8 cellular contexts compared by ENCODE assay signal in genomic region chr17:77425791-77426641, GRCh38.
DNase-seq lines count a peak whose midpoint lies in the region; TF ChIP-seq lines count a peak whose summit lies in the region.

No MANE protein-coding gene starts in this region.

- TF ChIP-seq CTCF in Caco-2 (IDR thresholded peaks at IDR 0.05; ENCODE audit: insufficient read depth in 1 of 2, low read depth in 1 of 2, low read length in 1 of 2, severe bottlenecking in 1 of 2, unreplicated experiment in 1 of 2) (no peak), Peyer's patch (IDR thresholded peaks at IDR 0.05) (no peak), choroid plexus epithelial cell (conservative IDR thresholded peaks at IDR 0.05; ENCODE audit: low read depth, low read length) (no peak)

- POLR2A ChIA-PET in Caco-2 (lab: Charles Lee), result no interaction called here

- H3K4me3 Mint-ChIP-seq in Caco-2 (ENCODE audit: unreplicated experiment), result no peak overlapping the region

- H3K27me3 ChIP-seq in Caco-2 (replicated peaks; ENCODE audit: control insufficient read depth, insufficient read depth, low read length) (no peaks in the 10 kb centered on the region), Peyer's patch (no peaks in the 10 kb centered on the region), muscle layer of colon (ENCODE audit: control insufficient read depth in 1 of 2, insufficient read depth in 2 of 2, low read length in 2 of 2) (no peaks in the 10 kb centered on the region)

- TF ChIP-seq POLR2A in Peyer's patch (IDR thresholded peaks at IDR 0.05), result no peak

- no peaks in the 10 kb centered on the region for H3K27me3 Mint-ChIP-seq in Caco-2 (ENCODE audit: insufficient read depth, unreplicated experiment)

- H3K4me1 Mint-ChIP-seq in Caco-2 (ENCODE audit: low read depth, unreplicated experiment), result peaks cover 30% of the 10 kb centered on the region

- peaks cover 16% of the 10 kb centered on the region for H3K36me3 Mint-ChIP-seq in Caco-2 (ENCODE audit: insufficient read depth, unreplicated experiment)

- H3K4me1 ChIP-seq in Caco-2 (peaks cover 42% of the 10 kb centered on the region), Peyer's patch (peaks cover 8 to 88% (median 64%) of the 10 kb centered on the region in 4 donors), muscle layer of colon (ENCODE audit: insufficient read depth, low read length) (peaks cover 95% of the 10 kb centered on the region)

- H3K27ac ChIP-seq in Peyer's patch, result peak overlapping the region; percentile 54 to 84 (median 81)
- peak overlapping the region; percentile 96 for H3K27ac ChIP-seq in muscle layer of colon (ENCODE audit: low read depth, low read length)

- H3K36me3 ChIP-seq in Caco-2 (ENCODE audit: control insufficient read depth, insufficient read depth, low read length), result no peaks in the 10 kb centered on the region; the same call in none of the 2 replicates
- no peaks in the 10 kb centered on the region for H3K36me3 ChIP-seq in Peyer's patch
- H3K36me3 ChIP-seq in muscle layer of colon (ENCODE audit: insufficient read depth, low read length), result no peaks in the 10 kb centered on the region

- H3K9me3 ChIP-seq in Caco-2 (no peaks in the 10 kb centered on the region), Peyer's patch (no peaks in the 10 kb centered on the region), muscle layer of colon (ENCODE audit: low read length) (no peaks in the 10 kb centered on the region)

- H3K9me3 Mint-ChIP-seq in Caco-2 (ENCODE audit: unreplicated experiment), result no peaks in the 10 kb centered on the region

- peak overlapping the region; percentile 71 for H3K27ac Mint-ChIP-seq in Caco-2 (ENCODE audit: unreplicated experiment)

- H3K4me3 ChIP-seq in Caco-2 (ENCODE audit: low read depth, low read length) (no peak overlapping the region), Peyer's patch (peak overlapping the region in 1 of 4 donors; percentile 9), choroid plexus epithelial cell (ENCODE audit: low read depth, low read length) (peak overlapping the region; percentile 11), muscle layer of colon (ENCODE audit: low read depth in 1 of 2, low read length in 2 of 2) (peak overlapping the region; percentile 18 to 44)

- intact Hi-C loops in Caco-2 (cut with micrococcal nuclease; ENCODE audit: unreplicated experiment), result no loop called here

- DNase-seq in Caco-2 (no peak), Peyer's patch (peak in 1 of 3 donors; percentile 80), choroid plexus epithelial cell (ENCODE audit: low read depth) (peak; percentile 93), DMS 273 treated with DMSO at 0.1 percent for 48 hours (lab: John Stamatoyannopoulos, UW) (no peak), NCI-H2171 (lab: John Stamatoyannopoulos, UW) (no peak), globus pallidus (ENCODE audit: low spot score) (no peak), DMS79 treated with DMSO at 0.1 percent for 48 hours (lab: John Stamatoyannopoulos, UW) (no peak)

- CTCF ChIA-PET in Caco-2 (lab: Charles Lee), result interaction anchor here (0.6 kb wide), 3 partner anchors 44 to 764 kb away, joined by 3 to 6 read pairs (median 4); no protein-coding TSS in a partner anchor

- peak overlapping the region; percentile 83 for H3K9ac ChIP-seq in muscle layer of colon (ENCODE audit: low read length)

- no TSS peak for BruUV-seq in Caco-2 (replicated peaks; lab: Mats Ljungman, UMichigan)
